2 cellular contexts compared by ENCODE assay signal in the genomic region with DNA sequence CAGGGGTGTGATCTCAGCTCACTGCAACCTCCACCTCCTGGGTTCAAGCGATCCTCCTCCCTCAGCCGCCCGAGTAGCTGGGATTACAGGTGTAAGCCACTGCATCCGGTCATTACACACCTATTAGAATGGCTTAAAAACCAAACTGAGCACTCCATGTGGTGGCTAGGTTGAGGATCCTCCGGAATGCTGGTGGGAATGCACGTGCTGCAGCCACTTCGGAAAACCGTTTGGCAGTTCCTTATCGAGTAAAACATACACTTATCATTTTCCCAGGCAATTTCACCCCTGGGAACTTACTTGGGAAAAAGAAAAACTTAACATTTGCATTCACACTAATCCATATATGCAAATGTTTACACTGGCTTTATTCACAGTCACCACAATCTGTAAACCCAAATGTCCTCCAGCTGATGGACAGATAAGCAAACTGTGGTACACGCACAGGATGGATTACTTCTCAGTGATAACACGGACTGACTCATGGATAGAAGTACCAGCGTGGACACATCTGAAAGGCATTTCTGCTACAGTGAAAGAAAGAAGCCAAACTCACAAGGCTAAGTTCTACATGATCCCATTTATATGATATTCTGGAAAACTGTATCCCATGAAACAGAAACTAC.
TF ChIP-seq lines count a peak whose summit lies in the region.

No MANE protein-coding gene starts in this region.

TF ChIP-seq in SK-N-SH, 30 proteins besides CTCF, POLR2A, EP300 and RAD21:
- TF ChIP-seq, protein P1, sequence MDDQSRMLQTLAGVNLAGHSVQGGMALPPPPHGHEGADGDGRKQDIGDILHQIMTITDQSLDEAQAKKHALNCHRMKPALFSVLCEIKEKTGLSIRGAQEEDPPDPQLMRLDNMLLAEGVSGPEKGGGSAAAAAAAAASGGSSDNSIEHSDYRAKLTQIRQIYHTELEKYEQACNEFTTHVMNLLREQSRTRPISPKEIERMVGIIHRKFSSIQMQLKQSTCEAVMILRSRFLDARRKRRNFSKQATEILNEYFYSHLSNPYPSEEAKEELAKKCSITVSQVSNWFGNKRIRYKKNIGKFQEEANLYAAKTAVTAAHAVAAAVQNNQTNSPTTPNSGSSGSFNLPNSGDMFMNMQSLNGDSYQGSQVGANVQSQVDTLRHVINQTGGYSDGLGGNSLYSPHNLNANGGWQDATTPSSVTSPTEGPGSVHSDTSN (IDR thresholded peaks at IDR 0.05): peak; percentile 27; the same call in 1 of the 2 replicates
- TF ChIP-seq FOXM1 (IDR thresholded peaks at IDR 0.05; ENCODE audit: low read depth) (no peak), FOXJ3 (CRISPR knock-in tag; IDR thresholded peaks at IDR 0.05) (no peak), CHD2 (IDR thresholded peaks at IDR 0.05; ENCODE audit: low read length, partially characterized antibody) (no peak), RCOR1 (IDR thresholded peaks at IDR 0.05; ENCODE audit: low read length) (no peak), JUND (IDR thresholded peaks at IDR 0.05) (peak; percentile 20; the same call in 1 of the 2 replicates), FOSL2 (IDR thresholded peaks at IDR 0.05; ENCODE audit: borderline replicate concordance, low read depth) (peak; percentile 44; the same call in 1 of the 2 replicates)

TF ChIP-seq in endothelial cell of umbilical vein, 7 proteins besides CTCF, POLR2A, EP300 and RAD21:
- TF ChIP-seq GATA2 (IDR thresholded peaks at IDR 0.05; ENCODE audit: insufficient read depth, insufficient read length, low read depth, low read length): peak; percentile 65
- TF ChIP-seq EZH2 (IDR thresholded peaks at IDR 0.05; ENCODE audit: borderline replicate concordance, low read depth, low read length, severe bottlenecking): no peak
TF ChIP-seq in endothelial cell of umbilical vein: peak in this region for 1.
